In the genomic region with DNA sequence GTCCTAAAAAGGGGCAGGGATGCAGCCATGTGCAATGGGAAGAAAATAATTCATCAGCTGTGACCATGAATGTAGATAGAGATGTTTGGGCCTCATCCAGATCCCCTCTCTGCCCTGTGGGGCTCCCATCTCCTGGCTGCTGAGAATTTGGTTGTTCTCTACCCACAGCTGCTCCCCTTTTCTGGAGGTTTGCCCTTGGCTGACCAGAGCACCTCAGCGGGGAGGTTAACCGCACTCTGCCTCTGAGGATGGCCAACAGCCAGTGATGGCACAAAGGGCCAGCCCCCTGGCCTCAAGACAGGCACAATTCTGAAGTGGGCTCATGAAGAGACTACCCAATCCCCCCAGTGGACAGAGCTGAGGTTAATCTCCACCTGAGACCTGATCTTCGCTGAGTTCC, we compare ENCODE assay signal across 30 cellular contexts.
DNase-seq lines count a peak whose midpoint lies in the region; ATAC-seq and TF ChIP-seq lines count a peak whose summit lies in the region.
"Had no signal": no experiment of that assay in that cellular context is flagged by ENCODE, and none has a peak within 500 bp of the region (broad histone marks: within the 10 kb centered on the region; RNA-seq: fewer than 3 reads in every experiment).

No MANE protein-coding gene starts in this region.

- H3K27me3 Mint-ChIP-seq in osteocyte (ENCODE audit: unreplicated experiment) (no peaks in the 10 kb centered on the region), endothelial cell (ENCODE audit: unreplicated experiment) (peaks cover 1% of the 10 kb centered on the region)
- H3K27me3 Mint-ChIP-seq in stimulated activated naive B cell treated with anti-CD40 and anti-IgM and Interleukin-4, amounts not matched to agents 10 μg/mL and 1 μg/mL and 100 μg/mL, for 72 hours: peaks cover 9 to 16% of the 10 kb centered on the region in 2 donors

- H3K27ac ChIP-seq in C4-2B: peak overlapping the region; percentile 91
- H3K27ac ChIP-seq in epithelial cell of prostate: peak overlapping the region; percentile 98
- H3K27ac ChIP-seq: left ventricle myocardium inferior, parathyroid adenoma, Peyer's patch, right lobe of liver had no signal

- no peak for ATAC-seq in stimulated activated naive B cell treated with anti-CD40 and anti-IgM and Interleukin-4, amounts not matched to agents 10 μg/mL and 1 μg/mL and 100 μg/mL, for 72 hours (replicated peaks)
- ATAC-seq: activated CD8-positive, alpha-beta T cell treated with anti-CD3 and anti-CD28 coated beads, Interleukin-2, amount 10 ng/mL, durations not matched to agents 7 days and 5 days; right lobe of liver; T-helper 17 cell had no signal

- DNase-seq in RPMI7951 (ENCODE audit: low read depth): peak; percentile 94
- no peak for DNase-seq in epithelial cell of prostate (ENCODE audit: low read depth, low spot score)
- no peak for DNase-seq in osteocyte (ENCODE audit: extremely low spot score, unreplicated experiment)
- no peak for DNase-seq in NCI-H510A (lab: John Stamatoyannopoulos, UW)
- DNase-seq in endothelial cell (ENCODE audit: low spot score): no peak
- no peak for DNase-seq in stimulated activated naive B cell treated with anti-CD40 and anti-IgM and Interleukin-4, amounts not matched to agents 10 μg/mL and 1 μg/mL and 100 μg/mL, for 72 hours
- no peak for DNase-seq in stimulated activated CD4-positive, alpha-beta T cell treated with anti-CD3 and anti-CD28 coated beads, Interleukin-2, amount 100 ng/mL, for 24 hours
- DNase-seq: ACHN; activated CD4-positive, alpha-beta T cell treated with anti-CD3 and anti-CD28 coated beads for 1 hour; activated CD8-positive, alpha-beta T cell treated with anti-CD3 and anti-CD28 coated beads, Interleukin-2, amount 10 ng/mL, durations not matched to agents 7 days and 5 days; aorta; central memory CD4-positive, alpha-beta T cell; COR-L47; DMS79; GDM1; H7; left ventricle myocardium inferior; NCI-H1092 treated with DMSO at 0.1 percent for 48 hours; NCI-H187 treated with DMSO at 0.1 percent for 48 hours; NCI-H526; NK-92 treated with Interleukin-12 subunit alpha and Interleukin-12 subunit beta, amount 100 ng/mL, for 24 hours; Peyer's patch; right lobe of liver; T-helper 17 cell; upper lobe of left lung had no signal

- peaks cover 45% of the 10 kb centered on the region for H3K4me1 Mint-ChIP-seq in osteocyte (ENCODE audit: unreplicated experiment)
- H3K4me1 Mint-ChIP-seq in endothelial cell (ENCODE audit: unreplicated experiment): peaks cover 5% of the 10 kb centered on the region
- peaks cover 8 to 11% of the 10 kb centered on the region in 2 donors for H3K4me1 Mint-ChIP-seq in stimulated activated naive B cell treated with anti-CD40 and anti-IgM and Interleukin-4, amounts not matched to agents 10 μg/mL and 1 μg/mL and 100 μg/mL, for 72 hours
- H3K4me1 Mint-ChIP-seq: T-helper 17 cell had no signal

- TF ChIP-seq CTCF in C4-2B (conservative IDR thresholded peaks at IDR 0.05): no peak
- no peak for TF ChIP-seq CTCF in osteocyte (IDR thresholded peaks at IDR 0.05)
- TF ChIP-seq CTCF in endothelial cell (IDR thresholded peaks at IDR 0.05; ENCODE audit: unreplicated experiment): no peak

- H3K9me3 Mint-ChIP-seq in osteocyte (ENCODE audit: unreplicated experiment) (no peaks in the 10 kb centered on the region), endothelial cell (ENCODE audit: unreplicated experiment) (no peaks in the 10 kb centered on the region)
- H3K9me3 Mint-ChIP-seq in stimulated activated naive B cell treated with anti-CD40 and anti-IgM and Interleukin-4, amounts not matched to agents 10 μg/mL and 1 μg/mL and 100 μg/mL, for 72 hours: no peaks in the 10 kb centered on the region
- H3K9me3 Mint-ChIP-seq: nephron had no signal

- H3K36me3 Mint-ChIP-seq in osteocyte (ENCODE audit: unreplicated experiment): no peaks in the 10 kb centered on the region
- H3K36me3 Mint-ChIP-seq in endothelial cell (ENCODE audit: low read depth, unreplicated experiment): peaks cover 3% of the 10 kb centered on the region
- H3K36me3 Mint-ChIP-seq in stimulated activated naive B cell treated with anti-CD40 and anti-IgM and Interleukin-4, amounts not matched to agents 10 μg/mL and 1 μg/mL and 100 μg/mL, for 72 hours: no peaks in the 10 kb centered on the region
- H3K36me3 Mint-ChIP-seq: mesothelial cell of epicardium had no signal

- H3K27ac Mint-ChIP-seq in osteocyte (ENCODE audit: unreplicated experiment): peak overlapping the region; percentile 73
- H3K27ac Mint-ChIP-seq in endothelial cell (ENCODE audit: unreplicated experiment): no peak overlapping the region
- no peak overlapping the region for H3K27ac Mint-ChIP-seq in stimulated activated naive B cell treated with anti-CD40 and anti-IgM and Interleukin-4, amounts not matched to agents 10 μg/mL and 1 μg/mL and 100 μg/mL, for 72 hours
- H3K27ac Mint-ChIP-seq: activated CD8-positive, alpha-beta T cell treated with anti-CD3 and anti-CD28 coated beads, Interleukin-2, amount 10 ng/mL, durations not matched to agents 7 days and 5 days; activated naive CD8-positive, alpha-beta T cell; mesothelial cell of epicardium; nephron; T-helper 17 cell had no signal

- H3K4me3 Mint-ChIP-seq in osteocyte (ENCODE audit: unreplicated experiment) (no peak overlapping the region), endothelial cell (ENCODE audit: unreplicated experiment) (no peak overlapping the region)
- no peak overlapping the region for H3K4me3 Mint-ChIP-seq in stimulated activated naive B cell treated with anti-CD40 and anti-IgM and Interleukin-4, amounts not matched to agents 10 μg/mL and 1 μg/mL and 100 μg/mL, for 72 hours
- H3K4me3 Mint-ChIP-seq: activated CD8-positive, alpha-beta T cell treated with anti-CD3 and anti-CD28 coated beads, Interleukin-2, amount 10 ng/mL, durations not matched to agents 7 days and 5 days; activated naive CD8-positive, alpha-beta T cell; mesothelial cell of epicardium; nephron; T-helper 17 cell had no signal
